ENCODE assay signal across 8 cellular contexts in the genomic region with DNA sequence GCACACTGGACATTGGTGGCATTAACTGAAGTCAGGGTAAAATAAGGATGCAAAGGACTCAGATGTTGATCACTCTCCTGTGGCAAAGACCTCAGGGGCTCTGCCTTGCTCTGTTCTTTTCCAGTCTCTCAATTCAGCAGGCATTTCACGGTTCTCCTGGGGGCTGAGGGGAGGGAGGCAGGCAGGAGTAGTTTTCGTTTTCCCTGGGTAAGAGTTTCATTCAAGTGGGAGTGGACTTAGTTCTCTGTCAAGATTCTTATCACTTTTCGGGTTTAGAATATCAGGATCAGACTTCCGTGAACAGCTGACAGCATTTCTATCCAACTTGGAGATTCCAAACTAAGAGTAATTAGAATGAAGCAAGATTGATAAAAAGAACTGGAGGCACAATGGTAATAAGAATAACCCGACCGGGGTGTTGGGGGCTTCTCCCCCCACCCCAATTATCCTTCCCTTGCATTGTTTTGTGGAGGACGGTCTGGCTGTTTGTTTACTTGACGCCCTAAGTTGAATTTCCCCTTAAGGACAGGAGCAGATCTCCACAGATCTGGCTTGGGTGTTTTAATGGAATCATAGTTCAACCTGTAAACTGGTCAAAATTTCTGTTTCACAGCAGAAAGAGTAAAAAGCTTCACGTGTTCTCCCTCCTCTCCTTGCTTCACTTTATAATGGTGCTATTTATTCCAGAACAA. TPM values are rescaled to one million over a fixed set of nuclear protein-coding genes. Genes with fewer than 3 reads are reported as not detected.
DNase-seq lines count a peak whose midpoint lies in the region; ATAC-seq, FAIRE-seq and TF ChIP-seq lines count a peak whose summit lies in the region.

No MANE protein-coding gene starts in this region.

- H3K4me1 Mint-ChIP-seq in activated naive CD4-positive, alpha-beta T cell treated with anti-CD3 and anti-CD28 coated beads for 36 hours (ENCODE audit: low read depth): peaks cover 42% of the 10 kb centered on the region
- H3K4me1 Mint-ChIP-seq in activated naive CD8-positive, alpha-beta T cell (ENCODE audit: low read depth): peaks cover 40% of the 10 kb centered on the region

- no peak for TF ChIP-seq EP300 in tibial nerve (IDR thresholded peaks at IDR 0.05)

- no peaks in the 10 kb centered on the region for H3K9me3 Mint-ChIP-seq in activated naive CD4-positive, alpha-beta T cell treated with anti-CD3 and anti-CD28 coated beads for 36 hours
- H3K9me3 Mint-ChIP-seq in activated naive CD8-positive, alpha-beta T cell (ENCODE audit: low read depth): no peaks in the 10 kb centered on the region

- intact Hi-C loops in activated naive CD4-positive, alpha-beta T cell treated with anti-CD3 and anti-CD28 coated beads for 36 hours (cut with micrococcal nuclease): loop anchor here (5.0 kb wide), 1 partner anchor 194 kb away; the partner anchor contains the start of gene PACC1
- intact Hi-C loops in lower lobe of right lung (cut with DNase I): no loop called here

- H3K36me3 ChIP-seq in lower lobe of right lung (no peaks in the 10 kb centered on the region), tibial nerve (no peaks in the 10 kb centered on the region)

- CTCF ChIA-PET in activated naive CD4-positive, alpha-beta T cell treated with anti-CD3 and anti-CD28 coated beads for 36 hours (lab: Charles Lee): interaction anchor here (1.0 to 1.2 kb wide), 2 partner anchors 8 to 10 kb away, joined by 3 read pairs; no protein-coding TSS in a partner anchor

- H3K27ac ChIP-seq in lower lobe of right lung (peak overlapping the region; percentile 90), tibial nerve (peak overlapping the region; percentile 85 to 100 (median 96))

- no peak for TF ChIP-seq CTCF in lower lobe of right lung (IDR thresholded peaks at IDR 0.05)
- TF ChIP-seq CTCF in tibial nerve (IDR thresholded peaks at IDR 0.05): no peak

- H3K4me1 ChIP-seq in lower lobe of right lung: peaks cover 39% of the 10 kb centered on the region
- peaks cover 0 to 42% (median 22%) of the 10 kb centered on the region in 4 donors for H3K4me1 ChIP-seq in tibial nerve

- no peak for TF ChIP-seq POLR2A in tibial nerve (IDR thresholded peaks at IDR 0.05)

- H3K27me3 ChIP-seq in lower lobe of right lung (ENCODE audit: low read depth) (peaks cover 17% of the 10 kb centered on the region), tibial nerve (peaks cover 0 to 17% of the 10 kb centered on the region in 2 donors)

- 5% methylated on average over 9 of the region's 9 CpGs for whole genome bisulfite sequencing in tibial nerve, 2 donors

- peak overlapping the region; percentile 90 for H3K4me3 Mint-ChIP-seq in activated naive CD4-positive, alpha-beta T cell treated with anti-CD3 and anti-CD28 coated beads for 36 hours
- H3K4me3 Mint-ChIP-seq in activated naive CD8-positive, alpha-beta T cell: peak overlapping the region; percentile 91

- H3K4me3 ChIP-seq in lower lobe of right lung: peak overlapping the region; percentile 71
- H3K4me3 ChIP-seq in tibial nerve: peak overlapping the region; percentile 58 to 89 (median 74)

- ATAC-seq in lower lobe of right lung (no peak), GM19455 (IDR thresholded peaks at IDR 0.05; ENCODE audit: unreplicated experiment) (no peak)

- H3K9me3 ChIP-seq in lower lobe of right lung (no peaks in the 10 kb centered on the region), tibial nerve (no peaks in the 10 kb centered on the region)

- H3K27ac Mint-ChIP-seq in activated naive CD4-positive, alpha-beta T cell treated with anti-CD3 and anti-CD28 coated beads for 36 hours: no peak overlapping the region
- H3K27ac Mint-ChIP-seq in activated naive CD8-positive, alpha-beta T cell: no peak overlapping the region

- FAIRE-seq in HTR-8/SVneo (lab: Jason Lieb, UNC): no peak

- DNase-seq in activated naive CD4-positive, alpha-beta T cell treated with anti-CD3 and anti-CD28 coated beads for 36 hours: no peak
- DNase-seq in activated naive CD4-positive, alpha-beta T cell treated with anti-CD3 and anti-CD28 coated beads, Interleukin-2, amount 50 U/mL, for 16 hours: no peak
- no peak for DNase-seq in lower lobe of right lung
- DNase-seq in tibial nerve (ENCODE audit: low spot score in 2 of 2): no peak
- DNase-seq in HTR-8/SVneo (ENCODE audit: insufficient read length, low spot score): no peak
- DNase-seq in NCI-H1694 treated with DMSO at 0.1 percent for 48 hours (lab: John Stamatoyannopoulos, UW): no peak

- peaks cover 48% of the 10 kb centered on the region for H3K27me3 Mint-ChIP-seq in activated naive CD4-positive, alpha-beta T cell treated with anti-CD3 and anti-CD28 coated beads for 36 hours (ENCODE audit: low read depth)
- peaks cover 44% of the 10 kb centered on the region for H3K27me3 Mint-ChIP-seq in activated naive CD8-positive, alpha-beta T cell

- peaks cover 21% of the 10 kb centered on the region for H3K36me3 Mint-ChIP-seq in activated naive CD4-positive, alpha-beta T cell treated with anti-CD3 and anti-CD28 coated beads for 36 hours (ENCODE audit: low read depth)
- peaks cover 4% of the 10 kb centered on the region for H3K36me3 Mint-ChIP-seq in activated naive CD8-positive, alpha-beta T cell

RNA-seq across cellular contexts. Expression of gene ATF3, which starts 2.4 kb away (rescaled TPM):
- total RNA-seq in activated naive CD4-positive, alpha-beta T cell treated with anti-CD3 and anti-CD28 coated beads for 36 hours: 10 to 100 TPM; 67.4 to 67.7 TPM
- total RNA-seq in lower lobe of right lung (25.8 TPM), tibial nerve (10 to 100 TPM; 12.3 to 19.2 (median 13.7) TPM)
